ENCODE assay signal across 10 cellular contexts in the genomic region with DNA sequence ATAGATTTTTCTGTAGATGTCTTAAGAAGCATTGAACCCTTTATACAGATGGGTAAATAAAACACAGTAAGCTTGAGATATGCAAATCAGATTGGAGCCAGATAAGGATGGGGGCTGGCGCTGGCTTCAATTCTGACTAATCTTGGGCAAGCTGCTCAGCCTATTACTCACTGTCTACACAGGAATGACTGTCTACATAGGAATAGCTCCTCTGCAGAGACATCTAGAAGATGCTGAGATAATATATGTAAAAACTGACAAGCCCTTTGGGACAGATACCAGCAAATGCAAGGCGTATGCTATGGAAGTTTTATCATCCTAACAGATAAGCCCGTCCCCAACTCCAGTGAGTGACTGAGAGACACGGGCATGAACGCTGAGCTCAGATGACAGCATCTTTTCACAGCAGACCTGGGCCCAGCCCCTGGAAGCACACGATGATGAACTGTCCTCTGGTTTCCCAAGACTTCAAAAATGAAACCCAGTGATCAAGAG. TPM values are rescaled to one million over a fixed set of nuclear protein-coding genes. Genes with fewer than 3 reads are reported as not detected.
DNase-seq lines count a peak whose midpoint lies in the region; ATAC-seq and TF ChIP-seq lines count a peak whose summit lies in the region.
"Had no signal": no experiment of that assay in that cellular context is flagged by ENCODE, and none has a peak within 500 bp of the region (broad histone marks: within the 10 kb centered on the region; RNA-seq: fewer than 3 reads in every experiment).

No MANE protein-coding gene starts in this region.

- H2AFZ ChIP-seq in PC-9: 0 out of 2 replicates have a peak overlapping the region, but pooled peaks have one; percentile 39

- H3K27me3 ChIP-seq in PC-9 (ENCODE audit: insufficient read depth, low read depth): no peaks in the 10 kb centered on the region

- H3K36me3 ChIP-seq in PC-9 (ENCODE audit: low read depth): no peaks in the 10 kb centered on the region

- H3K4me2 ChIP-seq in PC-9: peak overlapping the region; percentile 53

- peaks cover 12% of the 10 kb centered on the region for H3K4me1 ChIP-seq in PC-9 (replicated peaks; ENCODE audit: insufficient read depth)

- peak; percentile 33 for DNase-seq in activated T-cell treated with anti-CD3 and anti-CD28 coated beads for 48 hours (ENCODE audit: low read depth)
- no peak for DNase-seq in activated T-cell treated with anti-CD3 and anti-CD28 coated beads for 4 hours
- peak; percentile 27 to 74 for DNase-seq in PC-9
- peak; percentile 81 for DNase-seq in fibroblast of mammary gland (ENCODE audit: low read depth)
- peak; percentile 22 to 24 for DNase-seq in stimulated activated CD4-positive, alpha-beta T cell treated with anti-CD3 and anti-CD28 coated beads, Interleukin-2, amount 100 ng/mL, for 24 hours
- no peak for DNase-seq in NCI-H2081 treated with DMSO at 0.1 percent for 48 hours (lab: John Stamatoyannopoulos, UW)
- no peak for DNase-seq in activated gamma-delta T cell treated with Interleukin-2 at 50 U/mL for 16 hours
- DNase-seq: NCI-H2171 had no signal

- H3K79me2 ChIP-seq in PC-9 (ENCODE audit: low read depth): no peaks in the 10 kb centered on the region

- no peaks in the 10 kb centered on the region for H3K9me2 ChIP-seq in PC-9 (ENCODE audit: insufficient read depth)

- POLR2A ChIA-PET in PC-9 (lab: Charles Lee; ENCODE audit: unreplicated experiment): interaction anchor here (1.2 kb wide), 1 partner anchor 48 kb away, joined by 6 read pairs; no protein-coding TSS in a partner anchor

- no peaks in the 10 kb centered on the region for H3K9me3 ChIP-seq in PC-9 (ENCODE audit: insufficient read depth, low read depth)

- CTCF ChIA-PET in PC-9 (lab: Charles Lee): no interaction called here

- no peaks in the 10 kb centered on the region for H4K20me1 ChIP-seq in PC-9 (ENCODE audit: insufficient read depth)

- no peak overlapping the region for H3K27ac ChIP-seq in PC-9

- intact Hi-C loops in PC-9 (cut with micrococcal nuclease; ENCODE audit: unreplicated experiment): loop anchor here (1.0 kb wide), 1 partner anchor 48 kb away; no protein-coding TSS in a partner anchor

- TF ChIP-seq CTCF in PC-9 (conservative IDR thresholded peaks at IDR 0.05): no peak
- no peak for TF ChIP-seq CTCF in fibroblast of mammary gland (conservative IDR thresholded peaks at IDR 0.05; ENCODE audit: control insufficient read depth, insufficient read depth, low read depth, low read length)

- ATAC-seq in GM21786 (IDR thresholded peaks at IDR 0.05; ENCODE audit: unreplicated experiment): no peak

- no peaks in the 10 kb centered on the region; the same call in 1 of the 2 replicates for H3F3A ChIP-seq in PC-9 (ENCODE audit: insufficient read depth, low read depth)

- H3K4me3 ChIP-seq in PC-9 (no peak overlapping the region), fibroblast of mammary gland (ENCODE audit: control insufficient read depth, low read depth, low read length) (no peak overlapping the region)

- BruUV-seq in PC-9 (replicated peaks; lab: Mats Ljungman, UMichigan): no TSS peak

RNA-seq across cellular contexts. Expression of gene CLDN14, which starts 1.7 kb away (rescaled TPM):
- total RNA-seq in PC-9 (2021): not detected in 2 replicates
- total RNA-seq: CD4-positive, CD25-positive, alpha-beta regulatory T cell had no signal

Comparison
In these comparisons a context has a peak if more than half of its experiments do, and no peak if none do; other contexts are left out.
1. DNase-seq: peak in activated T-cell treated with anti-CD3 and anti-CD28 coated beads for 48 hours (single experiment), PC-9 (2 of 2), fibroblast of mammary gland (single experiment) and stimulated activated CD4-positive, alpha-beta T cell treated with anti-CD3 and anti-CD28 coated beads, Interleukin-2, amount 100 ng/mL, for 24 hours (2 of 2); none in activated T-cell treated with anti-CD3 and anti-CD28 coated beads for 4 hours (single experiment), NCI-H2081 treated with DMSO at 0.1 percent for 48 hours (single experiment) and activated gamma-delta T cell treated with Interleukin-2 at 50 U/mL for 16 hours (single experiment).